ENCODE assay signal across 9 cellular contexts in genomic region chr4:110484029-110484428, GRCh38. TPM values are rescaled to one million over a fixed set of nuclear protein-coding genes. Genes with fewer than 3 reads are reported as not detected.
A peak's percentile ranks its signal among the peaks of the same experiment; 100 is the strongest.
DNase-seq lines count a peak whose midpoint lies in the region; ATAC-seq, FAIRE-seq and TF ChIP-seq lines count a peak whose summit lies in the region.
"Had no signal": no experiment of that assay in that cellular context is flagged by ENCODE, and none has a peak within 500 bp of the region (broad histone marks: within the 10 kb centered on the region; RNA-seq: fewer than 3 reads in every experiment).

No MANE protein-coding gene starts in this region.

- DNase-seq in frontal cortex (ENCODE audit: low spot score in 2 of 2), result no peak
- no peak for DNase-seq in HUDEP-2 (lab: John Stamatoyannopoulos, UW; ENCODE audit: unreplicated experiment in 76 of 76)
- no peak for DNase-seq in urothelium cell line (ENCODE audit: low spot score)
- DNase-seq in NCI-H2107 treated with DMSO at 0.1 percent for 48 hours (lab: John Stamatoyannopoulos, UW; ENCODE audit: unreplicated experiment), result no peak
- DNase-seq in esophagus squamous epithelium (lab: John Stamatoyannopoulos, UW), result no peak
- DNase-seq: natural killer cell had no signal

- no peak overlapping the region for H3K27ac ChIP-seq in esophagus squamous epithelium

- no peak overlapping the region for H3K4me3 ChIP-seq in esophagus squamous epithelium

- TF ChIP-seq POLR2A in esophagus squamous epithelium (IDR thresholded peaks at IDR 0.05), result no peak

- 38 to 83% methylated on average over 2 of the region's 2 CpGs for WGBS in esophagus squamous epithelium, 2 donors

- no peaks in the 10 kb centered on the region for H3K9me3 ChIP-seq in esophagus squamous epithelium

- TF ChIP-seq CTCF in esophagus squamous epithelium (IDR thresholded peaks at IDR 0.05), result no peak

- no peaks in the 10 kb centered on the region for H3K36me3 ChIP-seq in esophagus squamous epithelium

- peaks cover 0 to 7% (median 0%) of the 10 kb centered on the region in 3 donors for H3K4me1 ChIP-seq in esophagus squamous epithelium

- H3K27me3 ChIP-seq in esophagus squamous epithelium, result peaks cover 0 to 18% (median 0%) of the 10 kb centered on the region in 4 donors

- intact Hi-C loops in esophagus squamous epithelium (cut with DNase I), result no loop called here

- peak; percentile 99 for ATAC-seq in GM18511 (IDR thresholded peaks at IDR 0.05; ENCODE audit: unreplicated experiment)
- peak; percentile 99 for ATAC-seq in GM21515 (IDR thresholded peaks at IDR 0.05; ENCODE audit: unreplicated experiment)
- peak; percentile 99 for ATAC-seq in HG03342 (IDR thresholded peaks at IDR 0.05; ENCODE audit: unreplicated experiment)

- FAIRE-seq in frontal cortex (lab: Jason Lieb, UNC) (peak; percentile 39), urothelium cell line (lab: Jason Lieb, UNC) (no peak)

RNA-seq across cellular contexts. Expression of gene ENPEP, which starts 8.1 kb away (rescaled TPM):
- total RNA-seq in frontal cortex (2.0 TPM), esophagus squamous epithelium (1 to 10 TPM in 2 of 4 donors, under 1 TPM in 2; 0.30 to 1.6 (median 0.86) TPM)
